ENCODE assay signal across 24 cellular contexts in the genomic region with DNA sequence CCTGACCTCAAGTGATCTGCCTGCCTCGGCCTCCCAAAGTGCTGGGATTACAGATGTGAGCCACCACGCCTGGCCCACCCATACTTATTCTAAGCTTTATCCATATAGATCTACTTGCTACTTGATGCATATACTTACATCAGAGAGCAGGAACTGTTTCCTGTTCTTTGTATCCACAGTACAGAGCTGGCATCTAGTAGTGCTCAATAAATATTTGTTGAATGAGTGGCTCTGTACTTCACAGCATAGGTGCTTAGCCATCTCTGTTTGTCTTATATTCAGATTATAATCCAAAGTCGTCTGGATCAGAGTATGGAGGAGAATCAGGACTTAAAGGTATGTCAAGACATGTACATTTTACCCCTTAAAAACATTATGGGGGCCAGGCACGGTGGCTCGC. TPM values are rescaled to one million over a fixed set of nuclear protein-coding genes. Genes with fewer than 3 reads are reported as not detected.
DNase-seq lines count a peak whose midpoint lies in the region; ATAC-seq and TF ChIP-seq lines count a peak whose summit lies in the region.
"Had no signal": no experiment of that assay in that cellular context is flagged by ENCODE, and none has a peak within 500 bp of the region (broad histone marks: within the 10 kb centered on the region; RNA-seq: fewer than 3 reads in every experiment).

No MANE protein-coding gene starts in this region.

- H3K4me3 Mint-ChIP-seq in T-helper 17 cell = no peak overlapping the region
- no peak overlapping the region for H3K4me3 Mint-ChIP-seq in HFFc6
- H3K4me3 Mint-ChIP-seq: CD4-positive, CD25-positive, alpha-beta regulatory T cell had no signal

- TF ChIP-seq EP300 in gastroesophageal sphincter (IDR thresholded peaks at IDR 0.05) (no peak), sigmoid colon (IDR thresholded peaks at IDR 0.05) (no peak)

- H3K36me3 Mint-ChIP-seq in T-helper 17 cell (ENCODE audit: low read depth) (no peaks in the 10 kb centered on the region), HFFc6 (ENCODE audit: low read depth) (peaks cover 10% of the 10 kb centered on the region)

- peak; percentile 25; the same call in 1 of the 3 replicates for ATAC-seq in RWPE2 (ENCODE audit: low read depth)
- ATAC-seq in gastroesophageal sphincter = no peak
- ATAC-seq in T-helper 17 cell = no peak
- ATAC-seq in left ventricle myocardium superior = no peak
- ATAC-seq: GM12878, K562, Panc1 had no signal

- H3K36me3 ChIP-seq in RWPE2 (ENCODE audit: low read depth) = peaks cover 22% of the 10 kb centered on the region
- H3K36me3 ChIP-seq in gastroesophageal sphincter = peaks cover 3 to 83% of the 10 kb centered on the region in 2 donors
- peaks cover 18 to 80% (median 23%) of the 10 kb centered on the region in 4 donors for H3K36me3 ChIP-seq in sigmoid colon
- H3K36me3 ChIP-seq: BLaER1, MG63 had no signal

- H3K4me1 ChIP-seq in RWPE2 (ENCODE audit: insufficient read depth, poor library complexity, severe bottlenecking) (peaks cover 12% of the 10 kb centered on the region), gastroesophageal sphincter (peaks cover 14 to 51% (median 17%) of the 10 kb centered on the region in 3 donors), sigmoid colon (peaks cover 0 to 58% (median 38%) of the 10 kb centered on the region in 4 donors)
- H3K4me1 ChIP-seq: BLaER1 had no signal

- H3K27ac Mint-ChIP-seq in T-helper 17 cell (no peak overlapping the region), HFFc6 (no peak overlapping the region)
- H3K27ac Mint-ChIP-seq: CD4-positive, CD25-positive, alpha-beta regulatory T cell had no signal

- H3K27ac ChIP-seq in RWPE2 (ENCODE audit: poor library complexity, severe bottlenecking) = no peak overlapping the region
- H3K27ac ChIP-seq in gastroesophageal sphincter = peak overlapping the region in 3 of 4 donors; percentile 52 to 98 (median 75)
- peak overlapping the region; percentile 39 to 99 (median 87) for H3K27ac ChIP-seq in sigmoid colon
- H3K27ac ChIP-seq: BLaER1, RWPE1 had no signal

- DNase-seq in DMS53 treated with DMSO at 0.1 percent for 48 hours (lab: John Stamatoyannopoulos, UW; ENCODE audit: unreplicated experiment) (peak; percentile 72), RWPE2 (ENCODE audit: low spot score) (no peak), sigmoid colon (no peak), T-helper 17 cell (no peak), left ventricle myocardium superior (no peak), GM19238 (ENCODE audit: insufficient read length, low spot score) (no peak), HFFc6 (no peak)
- DNase-seq: CD4-positive, CD25-positive, alpha-beta regulatory T cell; DMS79; EL; GDM1; H7; MG63; NCI-H1105 treated with DMSO at 0.1 percent for 48 hours; NCI-H146; NCI-H1930; NCI-H526 treated with DMSO at 0.1 percent for 48 hours; SHP77 treated with DMSO at 0.1 percent for 48 hours had no signal

- WGBS in gastroesophageal sphincter (ENCODE audit: low coverage in 1 of 2), 2 donors = 20 to 89% methylated on average over 1 to 5 of the region's 5 CpGs
- WGBS in sigmoid colon, 2 donors = 82 to 88% methylated on average over 5 of the region's 5 CpGs

- no peak overlapping the region for H3K4me3 ChIP-seq in RWPE2 (ENCODE audit: severe bottlenecking)
- H3K4me3 ChIP-seq in gastroesophageal sphincter = no peak overlapping the region
- no peak overlapping the region for H3K4me3 ChIP-seq in sigmoid colon
- H3K4me3 ChIP-seq: BLaER1, GM12878, K562, MG63 had no signal

- H3K27me3 Mint-ChIP-seq in T-helper 17 cell (no peaks in the 10 kb centered on the region), HFFc6 (ENCODE audit: insufficient read depth) (no peaks in the 10 kb centered on the region)
- H3K27me3 Mint-ChIP-seq: CD4-positive, CD25-positive, alpha-beta regulatory T cell had no signal

- H3K9me3 Mint-ChIP-seq in HFFc6 = no peaks in the 10 kb centered on the region
- H3K9me3 Mint-ChIP-seq: CD4-positive, CD25-positive, alpha-beta regulatory T cell had no signal

- H3K27me3 ChIP-seq in RWPE2 (ENCODE audit: insufficient read depth, poor library complexity, severe bottlenecking) (no peaks in the 10 kb centered on the region), gastroesophageal sphincter (no peaks in the 10 kb centered on the region), sigmoid colon (no peaks in the 10 kb centered on the region)
- H3K27me3 ChIP-seq: BLaER1, MG63 had no signal

- H3K9me3 ChIP-seq in RWPE2 (ENCODE audit: severe bottlenecking) (no peaks in the 10 kb centered on the region), gastroesophageal sphincter (no peaks in the 10 kb centered on the region), sigmoid colon (no peaks in the 10 kb centered on the region), T-helper 17 cell (ENCODE audit: control insufficient read depth, low read length, poor library complexity, severe bottlenecking) (no peaks in the 10 kb centered on the region)
- H3K9me3 ChIP-seq: MG63 had no signal

- TF ChIP-seq CTCF in RWPE2 (IDR thresholded peaks at IDR 0.05; ENCODE audit: poor library complexity, severe bottlenecking) (no peak), gastroesophageal sphincter (IDR thresholded peaks at IDR 0.05) (no peak), sigmoid colon (IDR thresholded peaks at IDR 0.05) (no peak), HFFc6 (IDR thresholded peaks at IDR 0.05) (no peak)

- H3K4me1 Mint-ChIP-seq in T-helper 17 cell (no peaks in the 10 kb centered on the region), HFFc6 (ENCODE audit: low read depth) (peaks cover 9% of the 10 kb centered on the region)

- intact Hi-C loops in sigmoid colon (cut with DNase I) = no loop called here
- intact Hi-C loops in left ventricle myocardium superior (cut with micrococcal nuclease) = loop anchor here (10.0 kb wide), 1 partner anchor 112 kb away; a partner anchor contains a TSS

- no peak for TF ChIP-seq POLR2A in gastroesophageal sphincter (IDR thresholded peaks at IDR 0.05)
- TF ChIP-seq POLR2A in sigmoid colon (IDR thresholded peaks at IDR 0.05) = no peak

RNA-seq across cellular contexts. Expression of a gene that starts 38.6 kb away (rescaled TPM):
- total RNA-seq in gastroesophageal sphincter (10 to 100 TPM; 18.2 to 38.6 (median 32.1) TPM), sigmoid colon (10 to 100 TPM; 23.2 to 34.6 (median 26.0) TPM), T-helper 17 cell (10 to 100 TPM; 13.8 to 16.1 TPM), left ventricle myocardium superior (189 TPM)
- polyA plus RNA-seq in sigmoid colon = 10 to 100 TPM; 23.4 to 49.0 (median 28.2) TPM
- total RNA-seq in HFFc6 (2021; fragmentation: NEBNext Ultra II Directional; extraction: Animal tissue kit (Norgen Biotek cat#: 25700)) = 10 to 100 TPM; 35.9 to 44.2 (median 42.1) TPM

RNA-seq across cellular contexts. Expression of a gene that starts 49.4 kb away (rescaled TPM):
- total RNA-seq in gastroesophageal sphincter = 100 to 1,000 TPM; 125 to 164 (median 153) TPM
- 100 to 1,000 TPM in 2 of 4 donors, 10 to 100 TPM in 2; 92.7 to 105 (median 99.2) TPM for total RNA-seq in sigmoid colon
- 10 to 100 TPM in 1 of 3 donors, 1 to 10 TPM in 2; 2.3 to 12.0 (median 9.2) TPM for polyA plus RNA-seq in sigmoid colon
- total RNA-seq in T-helper 17 cell = under 1 TPM; 0.42 to 0.96 TPM
- total RNA-seq in left ventricle myocardium superior = 19.6 TPM
- total RNA-seq in HFFc6 (2021; fragmentation: NEBNext Ultra II Directional; extraction: Animal tissue kit (Norgen Biotek cat#: 25700)) = 10 to 100 TPM in 1 of 6 experiments, 1 to 10 TPM in 5; 8.4 to 11.2 (median 9.7) TPM

Comparison
In these comparisons a context has a peak if more than half of its experiments do, and no peak if none do; other contexts are left out.
1. RNA of a gene that starts 49.4 kb away (total RNA-seq): 125 to 164 TPM in gastroesophageal sphincter, 92.7 to 105 TPM in sigmoid colon, 19.6 TPM in left ventricle myocardium superior (single experiment) and 8.4 to 11.2 TPM in HFFc6; 0.42 to 0.96 TPM in T-helper 17 cell; every median in the first group is over 4 times any median in the second.